Comparison of ENCODE assay signal across 13 cellular contexts in genomic region chr6:168956141-168956838, GRCh38.
DNase-seq lines count a peak whose midpoint lies in the region; ATAC-seq, FAIRE-seq and TF ChIP-seq lines count a peak whose summit lies in the region.
"Had no signal": no experiment of that assay in that cellular context is flagged by ENCODE, and none has a peak within 500 bp of the region (broad histone marks: within the 10 kb centered on the region; RNA-seq: fewer than 3 reads in every experiment).

No MANE protein-coding gene starts in this region.

- H3K27ac ChIP-seq in astrocyte (ENCODE audit: low read depth, low read length): no peak overlapping the region
- no peak overlapping the region for H3K27ac ChIP-seq in heart left ventricle

- no peaks in the 10 kb centered on the region for H3K27me3 Mint-ChIP-seq in astrocyte (ENCODE audit: low read depth, unreplicated experiment)
- no peaks in the 10 kb centered on the region for H3K27me3 Mint-ChIP-seq in nephron (ENCODE audit: low read depth)

- H3K9me3 ChIP-seq in astrocyte (ENCODE audit: insufficient read depth, low read depth, low read length): no peaks in the 10 kb centered on the region
- H3K9me3 ChIP-seq in heart left ventricle: no peaks in the 10 kb centered on the region
- H3K9me3 ChIP-seq: HAP-1 had no signal

- no peak overlapping the region for H3K4me2 ChIP-seq in astrocyte (ENCODE audit: low read length)

- H3K27me3 ChIP-seq in astrocyte (ENCODE audit: insufficient read depth, low read length) (no peaks in the 10 kb centered on the region), heart left ventricle (peaks cover 0 to 18% (median 0%) of the 10 kb centered on the region in 9 donors)

- peak; percentile 47 for DNase-seq in astrocyte (ENCODE audit: low read depth)
- DNase-seq in heart left ventricle: no peak
- no peak for DNase-seq in HK-2 (ENCODE audit: unreplicated experiment)
- no peak for DNase-seq in H4 (ENCODE audit: low spot score)
- DNase-seq: NCI-H2081 treated with DMSO at 0.1 percent for 48 hours had no signal

- TF ChIP-seq CTCF in astrocyte (IDR thresholded peaks at IDR 0.05; ENCODE audit: insufficient read depth, low read depth, low read length) (no peak), nephron (IDR thresholded peaks at IDR 0.05; ENCODE audit: unreplicated experiment in 3 of 3) (no peak), heart left ventricle (IDR thresholded peaks at IDR 0.05) (no peak)

- no peaks in the 10 kb centered on the region for H3K4me1 ChIP-seq in astrocyte (ENCODE audit: insufficient read depth, low read length)
- H3K4me1 ChIP-seq in heart left ventricle: peaks cover 0 to 12% (median 0%) of the 10 kb centered on the region in 12 donors

- H2AFZ ChIP-seq in astrocyte (ENCODE audit: low read depth, low read length): peak overlapping the region; percentile 1

- intact Hi-C loops in heart left ventricle (cut with DNase I): loop anchor here in 7 of 10 donors (2.0 to 10.0 kb wide), 10 partner anchors 529 to 1579 kb away; partner anchors contain the start of genes C6orf120 (in 2 of the 7), WDR27 (in 2 of the 7), DYNLT2 (in 1 of the 7) and ERMARD (in 1 of the 7)

- 48 to 55% (median 49%) methylated on average over 7 of the region's 7 CpGs for WGBS in heart left ventricle, 4 donors

- peaks cover 10% of the 10 kb centered on the region for H3K4me1 Mint-ChIP-seq in astrocyte (ENCODE audit: low read depth, unreplicated experiment)
- H3K4me1 Mint-ChIP-seq in nephron: peaks cover 44% of the 10 kb centered on the region
- H3K4me1 Mint-ChIP-seq: activated CD4-positive, alpha-beta T cell treated with anti-CD3 and anti-CD28 coated beads, Interleukin-2, amount 10 ng/mL, durations not matched to agents 7 days and 5 days; CD4-positive, CD25-positive, alpha-beta regulatory T cell had no signal

- H3K36me3 ChIP-seq in astrocyte (ENCODE audit: insufficient read depth, low read length) (no peaks in the 10 kb centered on the region), heart left ventricle (no peaks in the 10 kb centered on the region)
- H3K36me3 ChIP-seq: HAP-1 had no signal

- H3K27ac Mint-ChIP-seq in astrocyte (ENCODE audit: unreplicated experiment) (peak overlapping the region; percentile 93), nephron (peak overlapping the region in 2 of 3 experiments; percentile 78 to 99)
- H3K27ac Mint-ChIP-seq: activated CD4-positive, alpha-beta T cell treated with anti-CD3 and anti-CD28 coated beads, Interleukin-2, amount 10 ng/mL, durations not matched to agents 7 days and 5 days; CD4-positive, CD25-positive, alpha-beta regulatory T cell; mesothelial cell of epicardium had no signal

- no peaks in the 10 kb centered on the region for H3K79me2 ChIP-seq in astrocyte (ENCODE audit: insufficient read depth, low read length)

- H4K20me1 ChIP-seq in astrocyte (ENCODE audit: insufficient read depth, low read length): no peaks in the 10 kb centered on the region

- H3K4me3 Mint-ChIP-seq in astrocyte (ENCODE audit: unreplicated experiment) (no peak overlapping the region), nephron (no peak overlapping the region)
- H3K4me3 Mint-ChIP-seq: activated CD4-positive, alpha-beta T cell treated with anti-CD3 and anti-CD28 coated beads, Interleukin-2, amount 10 ng/mL, durations not matched to agents 7 days and 5 days; CD4-positive, CD25-positive, alpha-beta regulatory T cell; mesothelial cell of epicardium had no signal

- no peak for TF ChIP-seq POLR2A in GM18505 (IDR thresholded peaks at IDR 0.05; ENCODE audit: borderline replicate concordance, extremely low read depth, insufficient read depth, insufficient read length)
- TF ChIP-seq POLR2A in heart left ventricle (IDR thresholded peaks at IDR 0.05): no peak

- peak; percentile 58 for FAIRE-seq in astrocyte (lab: Jason Lieb, UNC)

- H3K9me3 Mint-ChIP-seq in astrocyte (ENCODE audit: unreplicated experiment) (no peaks in the 10 kb centered on the region), nephron (no peaks in the 10 kb centered on the region)
- H3K9me3 Mint-ChIP-seq: activated CD4-positive, alpha-beta T cell treated with anti-CD3 and anti-CD28 coated beads, Interleukin-2, amount 10 ng/mL, durations not matched to agents 7 days and 5 days; mesothelial cell of epicardium had no signal

- H3K36me3 Mint-ChIP-seq in astrocyte (ENCODE audit: low read depth, unreplicated experiment) (no peaks in the 10 kb centered on the region), nephron (ENCODE audit: low read depth) (no peaks in the 10 kb centered on the region)
- H3K36me3 Mint-ChIP-seq: CD4-positive, CD25-positive, alpha-beta regulatory T cell; mesothelial cell of epicardium had no signal

- H3K4me3 ChIP-seq in astrocyte (ENCODE audit: insufficient read depth, low read depth, low read length) (no peak overlapping the region), heart left ventricle (no peak overlapping the region)
- H3K4me3 ChIP-seq: HAP-1 had no signal

- ATAC-seq in GM18505 (IDR thresholded peaks at IDR 0.05; ENCODE audit: unreplicated experiment) (peak; percentile 27), HG02870 (IDR thresholded peaks at IDR 0.05; ENCODE audit: unreplicated experiment) (peak; percentile 11), heart left ventricle (no peak), HG03378 (IDR thresholded peaks at IDR 0.05; ENCODE audit: unreplicated experiment) (no peak)

- H3K9ac ChIP-seq in astrocyte (ENCODE audit: low read length): no peak overlapping the region

Comparison
In these comparisons a context has a peak if more than half of its experiments do, and no peak if none do; other contexts are left out.
1. ATAC-seq: peak in GM18505 (single experiment) and HG02870 (single experiment); none in heart left ventricle (0 of 4) and HG03378 (single experiment).